8 cellular contexts compared by ENCODE assay signal in genomic region chr16:58515871-58516767, GRCh38. TPM values are rescaled to one million over a fixed set of nuclear protein-coding genes. Genes with fewer than 3 reads are reported as not detected.
DNase-seq lines count a peak whose midpoint lies in the region; ATAC-seq and TF ChIP-seq lines count a peak whose summit lies in the region.

No MANE protein-coding gene starts in this region.

- intact Hi-C loops in tibial artery (cut with DNase I; ENCODE audit: low total_unique reads): no loop called here

- ATAC-seq in GM21360 (IDR thresholded peaks at IDR 0.05; ENCODE audit: unreplicated experiment): peak; percentile 32

- TF ChIP-seq CTCF in WERI-Rb-1 (IDR thresholded peaks at IDR 0.05; ENCODE audit: low read depth, low read length) (no peak), tibial artery (IDR thresholded peaks at IDR 0.05) (no peak)

- peak; percentile 23 for DNase-seq in DMS114 treated with DMSO at 0.1 percent for 48 hours (lab: John Stamatoyannopoulos, UW; ENCODE audit: unreplicated experiment)
- DNase-seq in HK-2 (ENCODE audit: unreplicated experiment): peak; percentile 67
- no peak for DNase-seq in WERI-Rb-1
- DNase-seq in effector CD8-positive, alpha-beta T cell (lab: John Stamatoyannopoulos, UW): peak; percentile 29
- peak in 1 of 2 donors; percentile 61 for DNase-seq in tibial artery
- DNase-seq in globus pallidus (ENCODE audit: low spot score): no peak

- H3K36me3 ChIP-seq in WERI-Rb-1 (peaks cover 50% of the 10 kb centered on the region), tibial artery (peaks cover 36 to 49% (median 43%) of the 10 kb centered on the region in 3 donors)

- H3K9me3 ChIP-seq in WERI-Rb-1 (ENCODE audit: severe bottlenecking) (no peaks in the 10 kb centered on the region), mononuclear cell (ENCODE audit: low read depth, low read length) (no peaks in the 10 kb centered on the region), tibial artery (no peaks in the 10 kb centered on the region)

- H3K4me1 ChIP-seq in mononuclear cell (ENCODE audit: insufficient read depth, low read length) (peaks cover 14% of the 10 kb centered on the region), tibial artery (peaks cover 0 to 19% (median 13%) of the 10 kb centered on the region in 4 donors)

- H3K27me3 ChIP-seq in WERI-Rb-1 (ENCODE audit: insufficient read depth, low read depth, severe bottlenecking): no peaks in the 10 kb centered on the region
- H3K27me3 ChIP-seq in mononuclear cell (ENCODE audit: insufficient read depth, low read length): no peaks in the 10 kb centered on the region
- no peaks in the 10 kb centered on the region for H3K27me3 ChIP-seq in tibial artery

- H3K27ac ChIP-seq in WERI-Rb-1: peak overlapping the region; percentile 94
- peak overlapping the region; percentile 78 to 88 for H3K27ac ChIP-seq in tibial artery

- H3K4me3 ChIP-seq in WERI-Rb-1 (ENCODE audit: low read depth, low read length) (peak overlapping the region; percentile 63), mononuclear cell (ENCODE audit: low read length) (peak overlapping the region; percentile 66), tibial artery (peak overlapping the region; percentile 68 to 97)

RNA-seq across cellular contexts. Expression of gene SETD6, which starts 0.8 kb away (rescaled TPM):
- 11.8 TPM for total RNA-seq in mononuclear cell

RNA-seq across cellular contexts. Expression of gene NDRG4, which starts 16.2 kb away (rescaled TPM):
- 0.94 TPM for total RNA-seq in mononuclear cell

Comparison
In these comparisons a context has a peak if more than half of its experiments do, and no peak if none do; other contexts are left out.
1. DNase-seq: peak in DMS114 treated with DMSO at 0.1 percent for 48 hours (single experiment), HK-2 (single experiment) and effector CD8-positive, alpha-beta T cell (single experiment); none in WERI-Rb-1 (single experiment) and globus pallidus (single experiment).
2. Peak in every context shown above with its lines, with median percentiles within 50 percentile points of each other: H3K4me3 ChIP-seq.